In the genomic region with DNA sequence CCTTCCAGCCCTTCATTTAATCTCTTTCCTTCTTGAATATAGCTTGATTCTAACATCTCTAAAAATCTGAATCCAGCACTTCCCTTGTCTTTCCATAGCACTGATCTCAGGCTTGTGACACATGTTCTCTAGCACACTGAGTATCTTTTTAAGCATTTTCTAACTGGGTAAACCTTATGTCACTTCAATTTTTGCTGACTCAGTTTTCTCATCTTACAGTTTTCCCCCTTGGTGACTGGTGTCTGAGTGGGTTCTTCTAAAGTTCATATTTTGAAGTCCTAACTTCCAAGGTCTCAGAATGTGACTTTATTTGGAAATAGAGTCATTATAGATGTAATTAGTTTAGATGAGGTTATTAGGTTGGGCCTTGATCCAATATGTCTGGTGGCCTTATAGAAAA, we compare ENCODE assay signal across 39 cellular contexts.
"Had no signal": no experiment of that assay in that cellular context is flagged by ENCODE, and none has a peak within 500 bp of the region (broad histone marks: within the 10 kb centered on the region; RNA-seq: fewer than 3 reads in every experiment).

No MANE protein-coding gene starts in this region.

- H3K9me3 ChIP-seq: ascending aorta had no signal

- H3K4me1 Mint-ChIP-seq: activated CD4-positive, alpha-beta memory T cell treated with anti-CD3 and anti-CD28 coated beads, Interleukin-2, amount 10 ng/mL, durations not matched to agents 7 days and 5 days; activated CD4-positive, alpha-beta T cell treated with anti-CD3 and anti-CD28 coated beads for 36 hours; activated CD4-positive, alpha-beta T cell treated with anti-CD3 and anti-CD28 coated beads, Interleukin-2, amount 10 ng/mL, durations not matched to agents 7 days and 5 days; activated CD8-positive, alpha-beta memory T cell treated with anti-CD3 and anti-CD28 coated beads, Interleukin-2, amount 10 ng/mL, durations not matched to agents 7 days and 5 days; activated naive CD4-positive, alpha-beta T cell treated with anti-CD3 and anti-CD28 coated beads, Interleukin-2, amount 10 ng/mL, durations not matched to agents 7 days and 5 days; activated naive CD4-positive, alpha-beta T cell treated with anti-CD3 and anti-CD28 coated beads, Interleukin-2, amount 50 U/mL, for 24 hours; activated naive CD8-positive, alpha-beta T cell treated with anti-CD3 and anti-CD28 coated beads, Interleukin-2, amount 10 ng/mL, durations not matched to agents 7 days and 5 days; activated naive CD8-positive, alpha-beta T cell treated with anti-CD3 and anti-CD28 coated beads, Interleukin-2, amount 50 U/mL, for 24 hours; central memory CD8-positive, alpha-beta T cell had no signal

- DNase-seq: activated CD4-positive, alpha-beta memory T cell treated with anti-CD3 and anti-CD28 coated beads, Interleukin-2, amount 10 ng/mL, durations not matched to agents 7 days and 5 days; activated CD4-positive, alpha-beta T cell treated with anti-CD3 and anti-CD28 coated beads for 1 hour; activated CD4-positive, alpha-beta T cell treated with anti-CD3 and anti-CD28 coated beads for 36 hours; activated CD4-positive, alpha-beta T cell treated with anti-CD3 and anti-CD28 coated beads for 48 hours; activated CD4-positive, alpha-beta T cell treated with anti-CD3 and anti-CD28 coated beads, Interleukin-2, amount 10 ng/mL, durations not matched to agents 7 days and 5 days; activated CD4-positive, alpha-beta T cell treated with anti-CD3 and anti-CD28 coated beads, Interleukin-2, amount 50 U/mL, for 48 hours; activated CD4-positive, CD25-positive, alpha-beta regulatory T cell; activated CD8-positive, alpha-beta memory T cell treated with anti-CD3 and anti-CD28 coated beads for 24 hours; activated CD8-positive, alpha-beta memory T cell treated with anti-CD3 and anti-CD28 coated beads, Interleukin-2, amount 10 ng/mL, durations not matched to agents 7 days and 5 days; activated CD8-positive, alpha-beta memory T cell treated with anti-CD3 and anti-CD28 coated beads, Interleukin-2, amount 50 U/mL, for 48 hours; activated CD8-positive, alpha-beta T cell treated with anti-CD3 and anti-CD28 coated beads, Interleukin-2, amount 10 ng/mL, durations not matched to agents 7 days and 5 days; activated effector memory CD4-positive, alpha-beta T cell treated with Interleukin-2 at 50 U/mL for 16 hours; activated gamma-delta T cell; activated naive CD4-positive, alpha-beta T cell treated with anti-CD3 and anti-CD28 coated beads, Interleukin-2, amount 10 ng/mL, durations not matched to agents 7 days and 5 days; activated naive CD4-positive, alpha-beta T cell treated with Interleukin-2 at 50 U/mL for 16 hours; activated naive CD8-positive, alpha-beta T cell treated with anti-CD3 and anti-CD28 coated beads, Interleukin-2, amount 10 ng/mL, durations not matched to agents 7 days and 5 days; activated naive CD8-positive, alpha-beta T cell treated with anti-CD3 and anti-CD28 coated beads, Interleukin-2, amount 50 U/mL, for 24 hours; activated T-cell treated with anti-CD3 and anti-CD28 coated beads, Interleukin-2, amount 50 U/mL, for 24 hours; activated T-cell treated with anti-CD3 and anti-CD28 coated beads, Interleukin-2, amount 50 U/mL, for 48 hours; amygdala; anterior cingulate cortex; caudate nucleus; cerebellar nuclear complex; T-helper 2 cell; T-helper 9 cell; WERI-Rb-1 had no signal

- H3K4me3 ChIP-seq: ascending aorta, cardiac muscle cell had no signal

- H3K4me3 Mint-ChIP-seq: activated CD4-positive, alpha-beta memory T cell treated with anti-CD3 and anti-CD28 coated beads, Interleukin-2, amount 10 ng/mL, durations not matched to agents 7 days and 5 days; activated CD4-positive, alpha-beta T cell treated with anti-CD3 and anti-CD28 coated beads for 36 hours; activated CD4-positive, alpha-beta T cell treated with anti-CD3 and anti-CD28 coated beads, Interleukin-2, amount 10 ng/mL, durations not matched to agents 7 days and 5 days; activated CD8-positive, alpha-beta memory T cell treated with anti-CD3 and anti-CD28 coated beads, Interleukin-2, amount 10 ng/mL, durations not matched to agents 7 days and 5 days; activated CD8-positive, alpha-beta T cell treated with anti-CD3 and anti-CD28 coated beads, Interleukin-2, amount 10 ng/mL, durations not matched to agents 7 days and 5 days; activated naive CD4-positive, alpha-beta T cell treated with anti-CD3 and anti-CD28 coated beads, Interleukin-2, amount 10 ng/mL, durations not matched to agents 7 days and 5 days; activated naive CD4-positive, alpha-beta T cell treated with anti-CD3 and anti-CD28 coated beads, Interleukin-2, amount 50 U/mL, for 24 hours; activated naive CD8-positive, alpha-beta T cell; activated naive CD8-positive, alpha-beta T cell treated with anti-CD3 and anti-CD28 coated beads, Interleukin-2, amount 10 ng/mL, durations not matched to agents 7 days and 5 days; activated naive CD8-positive, alpha-beta T cell treated with anti-CD3 and anti-CD28 coated beads, Interleukin-2, amount 50 U/mL, for 24 hours; activated T-cell treated with anti-CD3 and anti-CD28 coated beads, Interleukin-2, amount 50 U/mL, for 24 hours; brain; central memory CD8-positive, alpha-beta T cell; T-helper 1 cell treated with Interleukin-12 subunit alpha and Interleukin-12 subunit beta and Interleukin-4 antibody, amounts not matched to agents 30 μg/mL and 1 μg/mL, for 36 hours; T-helper 2 cell treated with Interferon-gamma antibody and Interleukin-4, amounts not matched to agents 5 μg/mL and 100 μg/mL, for 36 hours; WTC11 had no signal

- H3K27me3 Mint-ChIP-seq: activated CD4-positive, alpha-beta memory T cell treated with anti-CD3 and anti-CD28 coated beads, Interleukin-2, amount 10 ng/mL, durations not matched to agents 7 days and 5 days; activated CD4-positive, alpha-beta T cell treated with anti-CD3 and anti-CD28 coated beads for 36 hours; activated CD4-positive, alpha-beta T cell treated with anti-CD3 and anti-CD28 coated beads, Interleukin-2, amount 10 ng/mL, durations not matched to agents 7 days and 5 days; activated CD8-positive, alpha-beta memory T cell treated with anti-CD3 and anti-CD28 coated beads, Interleukin-2, amount 10 ng/mL, durations not matched to agents 7 days and 5 days; activated naive CD4-positive, alpha-beta T cell treated with anti-CD3 and anti-CD28 coated beads, Interleukin-2, amount 10 ng/mL, durations not matched to agents 7 days and 5 days; activated naive CD4-positive, alpha-beta T cell treated with anti-CD3 and anti-CD28 coated beads, Interleukin-2, amount 50 U/mL, for 24 hours; activated naive CD8-positive, alpha-beta T cell; activated naive CD8-positive, alpha-beta T cell treated with anti-CD3 and anti-CD28 coated beads, Interleukin-2, amount 10 ng/mL, durations not matched to agents 7 days and 5 days; activated naive CD8-positive, alpha-beta T cell treated with anti-CD3 and anti-CD28 coated beads, Interleukin-2, amount 50 U/mL, for 24 hours; activated T-cell treated with anti-CD3 and anti-CD28 coated beads, Interleukin-2, amount 50 U/mL, for 24 hours; brain; central memory CD8-positive, alpha-beta T cell had no signal

- H3K27ac Mint-ChIP-seq: activated CD4-positive, alpha-beta memory T cell treated with anti-CD3 and anti-CD28 coated beads, Interleukin-2, amount 10 ng/mL, durations not matched to agents 7 days and 5 days; activated CD4-positive, alpha-beta T cell treated with anti-CD3 and anti-CD28 coated beads for 36 hours; activated CD4-positive, alpha-beta T cell treated with anti-CD3 and anti-CD28 coated beads, Interleukin-2, amount 10 ng/mL, durations not matched to agents 7 days and 5 days; activated CD8-positive, alpha-beta memory T cell treated with anti-CD3 and anti-CD28 coated beads, Interleukin-2, amount 10 ng/mL, durations not matched to agents 7 days and 5 days; activated CD8-positive, alpha-beta T cell treated with anti-CD3 and anti-CD28 coated beads, Interleukin-2, amount 10 ng/mL, durations not matched to agents 7 days and 5 days; activated naive CD4-positive, alpha-beta T cell treated with anti-CD3 and anti-CD28 coated beads, Interleukin-2, amount 10 ng/mL, durations not matched to agents 7 days and 5 days; activated naive CD4-positive, alpha-beta T cell treated with anti-CD3 and anti-CD28 coated beads, Interleukin-2, amount 50 U/mL, for 24 hours; activated naive CD8-positive, alpha-beta T cell; activated naive CD8-positive, alpha-beta T cell treated with anti-CD3 and anti-CD28 coated beads, Interleukin-2, amount 10 ng/mL, durations not matched to agents 7 days and 5 days; activated naive CD8-positive, alpha-beta T cell treated with anti-CD3 and anti-CD28 coated beads, Interleukin-2, amount 50 U/mL, for 24 hours; activated T-cell treated with anti-CD3 and anti-CD28 coated beads, Interleukin-2, amount 50 U/mL, for 24 hours; activated T-helper 2 cell treated with anti-CD3 and anti-CD28 coated beads, Interferon-gamma antibody, Interleukin-2, Interleukin-4, amounts not matched to agents 10 μg/mL and 5 μg/mL and 100 μg/mL, durations not matched to agents 14 hours and 24 hours and 36 hours; brain; T-helper 1 cell treated with Interleukin-12 subunit alpha and Interleukin-12 subunit beta and Interleukin-4 antibody, amounts not matched to agents 30 μg/mL and 1 μg/mL, for 36 hours; T-helper 2 cell treated with Interferon-gamma antibody and Interleukin-4, amounts not matched to agents 5 μg/mL and 100 μg/mL, for 36 hours; WTC11 had no signal

- H3K9me3 Mint-ChIP-seq: activated CD4-positive, alpha-beta T cell treated with anti-CD3 and anti-CD28 coated beads, Interleukin-2, amount 10 ng/mL, durations not matched to agents 7 days and 5 days; activated naive CD4-positive, alpha-beta T cell treated with anti-CD3 and anti-CD28 coated beads, Interleukin-2, amount 10 ng/mL, durations not matched to agents 7 days and 5 days; activated naive CD8-positive, alpha-beta T cell treated with anti-CD3 and anti-CD28 coated beads, Interleukin-2, amount 10 ng/mL, durations not matched to agents 7 days and 5 days; activated naive CD8-positive, alpha-beta T cell treated with anti-CD3 and anti-CD28 coated beads, Interleukin-2, amount 50 U/mL, for 24 hours; activated T-cell treated with anti-CD3 and anti-CD28 coated beads, Interleukin-2, amount 50 U/mL, for 24 hours; activated T-helper 2 cell treated with anti-CD3 and anti-CD28 coated beads, Interferon-gamma antibody, Interleukin-2, Interleukin-4, amounts not matched to agents 10 μg/mL and 5 μg/mL and 100 μg/mL, durations not matched to agents 14 hours and 24 hours and 36 hours; brain; central memory CD8-positive, alpha-beta T cell; T-helper 1 cell treated with Interleukin-12 subunit alpha and Interleukin-12 subunit beta and Interleukin-4 antibody, amounts not matched to agents 30 μg/mL and 1 μg/mL, for 36 hours; T-helper 2 cell treated with Interferon-gamma antibody and Interleukin-4, amounts not matched to agents 5 μg/mL and 100 μg/mL, for 36 hours; WTC11 had no signal

- FAIRE-seq: bronchial epithelial cell, TTC549 had no signal

- H3K36me3 ChIP-seq: ascending aorta, cardiac muscle cell, WERI-Rb-1 had no signal

- H3K27ac ChIP-seq: ascending aorta, cardiac muscle cell, WERI-Rb-1 had no signal

- H3K27me3 ChIP-seq: ascending aorta, cardiac muscle cell had no signal

- H3K36me3 Mint-ChIP-seq: activated CD8-positive, alpha-beta memory T cell treated with anti-CD3 and anti-CD28 coated beads, Interleukin-2, amount 10 ng/mL, durations not matched to agents 7 days and 5 days; activated naive CD4-positive, alpha-beta T cell treated with anti-CD3 and anti-CD28 coated beads, Interleukin-2, amount 10 ng/mL, durations not matched to agents 7 days and 5 days; activated naive CD4-positive, alpha-beta T cell treated with anti-CD3 and anti-CD28 coated beads, Interleukin-2, amount 50 U/mL, for 24 hours; activated naive CD8-positive, alpha-beta T cell; activated naive CD8-positive, alpha-beta T cell treated with anti-CD3 and anti-CD28 coated beads, Interleukin-2, amount 10 ng/mL, durations not matched to agents 7 days and 5 days; brain; WTC11 had no signal

- H3K4me1 ChIP-seq: ascending aorta had no signal

- ATAC-seq: activated CD4-positive, alpha-beta T cell treated with anti-CD3 and anti-CD28 coated beads for 36 hours; activated CD4-positive, CD25-positive, alpha-beta regulatory T cell treated with anti-CD3 and anti-CD28 coated beads, Interleukin-2, amount 50 U/mL, for 24 hours; activated CD8-positive, alpha-beta memory T cell treated with anti-CD3 and anti-CD28 coated beads, Interleukin-2, amount 10 ng/mL, durations not matched to agents 7 days and 5 days; activated CD8-positive, alpha-beta T cell treated with anti-CD3 and anti-CD28 coated beads, Interleukin-2, amount 10 ng/mL, durations not matched to agents 7 days and 5 days; activated naive CD8-positive, alpha-beta T cell treated with anti-CD3 and anti-CD28 coated beads, Interleukin-2, amount 50 U/mL, for 24 hours; WTC11 had no signal
